Comparison of ENCODE assay signal across 8 cellular contexts in the genomic region with DNA sequence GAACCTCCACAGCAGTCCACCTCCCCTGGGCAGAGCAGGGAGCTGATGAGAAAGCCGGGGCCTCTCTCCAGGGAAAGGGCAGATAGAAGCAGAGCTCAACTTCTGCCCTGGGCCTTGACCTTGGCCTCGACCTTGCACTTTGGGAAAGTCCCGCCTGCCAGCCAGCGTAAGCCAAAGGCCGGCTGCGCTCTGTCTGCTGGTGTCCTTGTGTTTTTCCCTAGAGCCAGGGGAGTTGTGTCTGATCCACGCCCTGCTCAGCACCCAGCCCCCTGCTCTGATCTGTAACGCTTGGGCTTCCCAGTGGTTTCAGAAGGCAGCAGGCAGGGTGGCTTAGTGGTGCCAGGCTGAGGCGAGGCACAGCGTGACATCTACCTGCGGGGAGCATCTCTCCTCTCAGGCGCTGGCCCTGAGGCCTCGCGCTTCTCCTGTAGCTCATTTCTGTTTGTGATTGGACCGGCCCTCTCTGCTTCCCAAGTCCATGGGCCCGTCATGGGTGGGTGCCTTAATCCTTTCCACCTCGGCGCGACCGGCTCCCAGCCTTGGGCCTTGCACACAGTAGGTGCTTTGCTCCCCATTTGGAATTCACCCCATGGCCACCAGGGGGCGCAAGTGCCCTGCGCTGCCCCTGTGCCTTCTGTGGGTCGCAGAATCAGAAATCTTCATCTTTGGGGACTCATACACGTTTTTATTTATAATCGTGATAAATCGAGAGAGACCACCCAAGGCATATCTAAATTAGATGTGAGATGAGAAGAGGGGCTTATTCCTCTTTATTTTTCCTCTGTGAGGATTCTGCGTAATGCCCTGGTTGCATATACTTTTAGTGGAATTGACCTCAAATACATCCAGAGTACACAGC. TPM values are rescaled to one million over a fixed set of nuclear protein-coding genes. Genes with fewer than 3 reads are reported as not detected.
DNase-seq lines count a peak whose midpoint lies in the region; ATAC-seq and TF ChIP-seq lines count a peak whose summit lies in the region.

No MANE protein-coding gene starts in this region.

- peak; percentile 31 to 81 (median 56) for DNase-seq in CD8-positive, alpha-beta T cell
- peak; percentile 2 for DNase-seq in LoVo (ENCODE audit: low spot score)
- DNase-seq in activated T-cell treated with anti-CD3 and anti-CD28 coated beads for 4 hours = peak; percentile 51
- DNase-seq in fibroblast of the aortic adventitia (ENCODE audit: low read depth) = peak; percentile 8
- peak; percentile 59 for DNase-seq in stimulated activated CD4-positive, alpha-beta T cell treated with anti-CD3 and anti-CD28 coated beads, Interleukin-4, amount 100 ng/mL, for 1 hour
- no peak for DNase-seq in A172 (ENCODE audit: low spot score)
- DNase-seq in NCI-H69 (lab: John Stamatoyannopoulos, UW) = no peak

- H3K27ac Mint-ChIP-seq in CD8-positive, alpha-beta T cell = no peak overlapping the region

- H3K9me3 ChIP-seq in CD8-positive, alpha-beta T cell (ENCODE audit: low read length) = no peaks in the 10 kb centered on the region

- H3K36me3 ChIP-seq in CD8-positive, alpha-beta T cell (ENCODE audit: insufficient read depth, low read length) = no peaks in the 10 kb centered on the region

- no peaks in the 10 kb centered on the region for H3K27me3 ChIP-seq in CD8-positive, alpha-beta T cell (ENCODE audit: insufficient read depth, low read length)

- no peaks in the 10 kb centered on the region for H3K4me1 Mint-ChIP-seq in CD8-positive, alpha-beta T cell (ENCODE audit: low read depth)

- H3K4me3 ChIP-seq in CD8-positive, alpha-beta T cell (ENCODE audit: low read depth, low read length) = no peak overlapping the region
- no peak overlapping the region for H3K4me3 ChIP-seq in fibroblast of the aortic adventitia (ENCODE audit: low read depth, low read length)

- no peaks in the 10 kb centered on the region for H3K4me1 ChIP-seq in CD8-positive, alpha-beta T cell (ENCODE audit: insufficient read depth, low read length)

- H3K9me3 Mint-ChIP-seq in CD8-positive, alpha-beta T cell = no peaks in the 10 kb centered on the region

- no peak overlapping the region for H3K27ac ChIP-seq in CD8-positive, alpha-beta T cell (ENCODE audit: low read depth, low read length)

- no peak overlapping the region for H3K4me3 Mint-ChIP-seq in CD8-positive, alpha-beta T cell

- peaks cover 7% of the 10 kb centered on the region for H3K27me3 Mint-ChIP-seq in CD8-positive, alpha-beta T cell (ENCODE audit: low read depth)

- no peaks in the 10 kb centered on the region for H3K36me3 Mint-ChIP-seq in CD8-positive, alpha-beta T cell

- intact Hi-C loops in CD8-positive, alpha-beta T cell (cut with DNase I, micrococcal nuclease) = loop anchor here (1.0 to 5.0 kb wide), 6 partner anchors 23 to 786 kb away; no protein-coding TSS in a partner anchor

- peak; percentile 97 for TF ChIP-seq CTCF in CD8-positive, alpha-beta T cell (IDR thresholded peaks at IDR 0.05)
- peak; percentile 90 for TF ChIP-seq CTCF in fibroblast of the aortic adventitia (IDR thresholded peaks at IDR 0.05; ENCODE audit: insufficient read depth, low read length)

- peak; percentile 52 for ATAC-seq in CD8-positive, alpha-beta T cell
- no peak for ATAC-seq in HG03571 (IDR thresholded peaks at IDR 0.05; ENCODE audit: unreplicated experiment)

- CTCF ChIA-PET in CD8-positive, alpha-beta T cell (lab: Charles Lee) = interaction anchor here (0.6 to 5.1 kb wide), 34 partner anchors 11 to 197 kb away, joined by 3 to 83 read pairs (median 4); no protein-coding TSS in a partner anchor

- POLR2A ChIA-PET in CD8-positive, alpha-beta T cell (lab: Charles Lee) = no interaction called here

RNA-seq across cellular contexts. Expression of a gene that starts 24.2 kb away (rescaled TPM):
- 10 to 100 TPM; 80.3 to 86.6 TPM for total RNA-seq in CD8-positive, alpha-beta T cell
- 17.6 and 80.9 TPM in 2 replicates for total RNA-seq in fibroblast of the aortic adventitia (ENCODE audit: low replicate concordance)
- 13.9 and 16.5 TPM in 2 replicates for total RNA-seq in A172 (2014; rRNA removed; shearing (Covaris generic))

RNA-seq across cellular contexts. Expression of a gene that starts 24.3 kb away (rescaled TPM):
- 10 to 100 TPM; 44.4 to 48.7 TPM for total RNA-seq in CD8-positive, alpha-beta T cell
- 8.5 and 12.2 TPM in 2 replicates for total RNA-seq in fibroblast of the aortic adventitia (ENCODE audit: low replicate concordance)
- total RNA-seq in A172 (2014; rRNA removed; shearing (Covaris generic)) = 6.4 and 6.9 TPM in 2 replicates

RNA-seq across cellular contexts. Expression of a gene that starts 26.1 kb away (rescaled TPM):
- total RNA-seq in CD8-positive, alpha-beta T cell = not detected
- 0.09 TPM in 1 of 2 replicates, not detected in the other for total RNA-seq in fibroblast of the aortic adventitia (ENCODE audit: low replicate concordance)
- total RNA-seq in A172 (2014; rRNA removed; shearing (Covaris generic)) = 0.52 and 6.4 TPM in 2 replicates

RNA-seq across cellular contexts. Expression of a gene that starts 49.0 kb away (rescaled TPM):
- total RNA-seq in CD8-positive, alpha-beta T cell = 100 to 1,000 TPM; 121 to 123 TPM
- 85.9 and 127 TPM in 2 replicates for total RNA-seq in fibroblast of the aortic adventitia (ENCODE audit: low replicate concordance)
- total RNA-seq in A172 (2014; rRNA removed; shearing (Covaris generic)) = 157 and 184 TPM in 2 replicates

Comparison
In these comparisons a context has a peak if more than half of its experiments do, and no peak if none do; other contexts are left out.
1. DNase-seq: peak in CD8-positive, alpha-beta T cell (7 of 7), LoVo (single experiment), activated T-cell treated with anti-CD3 and anti-CD28 coated beads for 4 hours (single experiment), fibroblast of the aortic adventitia (single experiment) and stimulated activated CD4-positive, alpha-beta T cell treated with anti-CD3 and anti-CD28 coated beads, Interleukin-4, amount 100 ng/mL, for 1 hour (single experiment); none in A172 (single experiment) and NCI-H69 (single experiment).